In genomic region chr17:65688307-65688706, GRCh38 we compare ENCODE assay signal across 18 cellular contexts.
"Had no signal": no experiment of that assay in that cellular context is flagged by ENCODE, and none has a peak within 500 bp of the region (broad histone marks: within the 10 kb centered on the region; RNA-seq: fewer than 3 reads in every experiment).

No MANE protein-coding gene starts in this region.

- H3K27ac Mint-ChIP-seq: dendritic cell treated with granulocyte-macrophage colony-stimulating factor and Interleukin-4, amounts not matched to agents 40 ng/mL and 50 ng/mL, for 4 days; effector memory CD8-positive, alpha-beta T cell; immature natural killer cell; naive B cell; nephron progenitor cell; stimulated activated naive B cell treated with anti-CD40 and anti-IgM and Interleukin-4, amounts not matched to agents 10 μg/mL and 1 μg/mL and 100 μg/mL, for 72 hours; stimulated activated naive CD8-positive, alpha-beta T cell treated with anti-CD3 and anti-CD28 coated beads, Interleukin-15, amount 100 ng/mL, for 72 hours had no signal

- DNase-seq: effector memory CD8-positive, alpha-beta T cell; esophagus squamous epithelium; foreskin fibroblast; immature natural killer cell; left ventricle myocardium inferior; lower lobe of right lung; mesenchymal stem cell; naive B cell; nephron progenitor cell; psoas muscle; sigmoid colon; stimulated activated CD4-positive, alpha-beta T cell treated with anti-CD3 and anti-CD28 coated beads, Interleukin-2, amount 100 ng/mL, for 24 hours; stimulated activated CD4-positive, alpha-beta T cell treated with anti-CD3 and anti-CD28 coated beads, Interleukin-4, amount 100 ng/mL, for 4 hours; stimulated activated naive B cell treated with anti-CD40 and anti-IgM and Interleukin-4, amounts not matched to agents 10 μg/mL and 1 μg/mL and 100 μg/mL, for 72 hours; stimulated activated naive CD8-positive, alpha-beta T cell treated with anti-CD3 and anti-CD28 coated beads, Interleukin-15, amount 100 ng/mL, for 72 hours; testis; upper lobe of right lung had no signal

- H3K27me3 Mint-ChIP-seq: dendritic cell treated with granulocyte-macrophage colony-stimulating factor and Interleukin-4, amounts not matched to agents 40 ng/mL and 50 ng/mL, for 4 days; stimulated activated naive CD8-positive, alpha-beta T cell treated with anti-CD3 and anti-CD28 coated beads, Interleukin-15, amount 100 ng/mL, for 72 hours had no signal

- H3K9me3 Mint-ChIP-seq: dendritic cell treated with granulocyte-macrophage colony-stimulating factor and Interleukin-4, amounts not matched to agents 40 ng/mL and 50 ng/mL, for 4 days; effector memory CD8-positive, alpha-beta T cell; immature natural killer cell; nephron progenitor cell; stimulated activated naive CD8-positive, alpha-beta T cell treated with anti-CD3 and anti-CD28 coated beads, Interleukin-15, amount 100 ng/mL, for 72 hours had no signal

- H3K4me3 Mint-ChIP-seq: dendritic cell treated with granulocyte-macrophage colony-stimulating factor and Interleukin-4, amounts not matched to agents 40 ng/mL and 50 ng/mL, for 4 days; effector memory CD8-positive, alpha-beta T cell; immature natural killer cell; naive B cell; nephron progenitor cell; stimulated activated naive B cell treated with anti-CD40 and anti-IgM and Interleukin-4, amounts not matched to agents 10 μg/mL and 1 μg/mL and 100 μg/mL, for 72 hours; stimulated activated naive CD8-positive, alpha-beta T cell treated with anti-CD3 and anti-CD28 coated beads, Interleukin-15, amount 100 ng/mL, for 72 hours had no signal

- H3K36me3 Mint-ChIP-seq: immature natural killer cell; naive B cell; stimulated activated naive B cell treated with anti-CD40 and anti-IgM and Interleukin-4, amounts not matched to agents 10 μg/mL and 1 μg/mL and 100 μg/mL, for 72 hours had no signal

- H3K4me1 Mint-ChIP-seq: immature natural killer cell; naive B cell; stimulated activated naive B cell treated with anti-CD40 and anti-IgM and Interleukin-4, amounts not matched to agents 10 μg/mL and 1 μg/mL and 100 μg/mL, for 72 hours had no signal
